17 cellular contexts compared by ENCODE assay signal in genomic region chr4:119034276-119035008, GRCh38.
DNase-seq lines count a peak whose midpoint lies in the region; ATAC-seq and TF ChIP-seq lines count a peak whose summit lies in the region.
"Had no signal": no experiment of that assay in that cellular context is flagged by ENCODE, and none has a peak within 500 bp of the region (broad histone marks: within the 10 kb centered on the region; RNA-seq: fewer than 3 reads in every experiment).

No MANE protein-coding gene starts in this region.

- H3K4me1 ChIP-seq in stomach, result peaks cover 0 to 20% (median 6%) of the 10 kb centered on the region in 4 donors
- H3K4me1 ChIP-seq: Peyer's patch had no signal

- H3K4me3 ChIP-seq in H7 (ENCODE audit: insufficient read depth, low read depth, low read length) (no peak overlapping the region), kidney epithelial cell (ENCODE audit: low read depth, low read length) (no peak overlapping the region), stomach (peak overlapping the region in 3 of 4 donors; percentile 39 to 41 (median 41))
- H3K4me3 ChIP-seq: BLaER1 treated with 17β-estradiol and CSF1 and Interleukin-3, amounts not matched to agents 10 nM and 100 nM; hepatocyte had no signal

- peak overlapping the region in 4 of 5 donors; percentile 59 to 93 (median 84) for H3K27ac ChIP-seq in stomach
- H3K27ac ChIP-seq: BLaER1 treated with 17β-estradiol and CSF1 and Interleukin-3, amounts not matched to agents 10 nM and 100 nM; hepatocyte had no signal

- CTCF ChIA-PET in WTC11 (lab: Charles Lee), result interaction anchor here (0.8 to 1.3 kb wide), 4 partner anchors 9 to 221 kb away, joined by 3 to 6 read pairs (median 4); partner anchors contain the start of gene USP53

- TF ChIP-seq CTCF in WTC11 (IDR thresholded peaks at IDR 0.05), result no peak
- no peak for TF ChIP-seq CTCF in kidney epithelial cell (IDR thresholded peaks at IDR 0.05; ENCODE audit: insufficient read depth, low read length, poor library complexity, severe bottlenecking)
- TF ChIP-seq CTCF in stomach (IDR thresholded peaks at IDR 0.05), result no peak

- H3K27ac Mint-ChIP-seq in WTC11, result no peak overlapping the region
- no peak overlapping the region for H3K27ac Mint-ChIP-seq in activated T-helper 17 cell treated with anti-CD3 and anti-CD28 coated beads, Interleukin-2, amount 50 U/mL, for 72 hours
- H3K27ac Mint-ChIP-seq: activated naive CD4-positive, alpha-beta T cell treated with anti-CD3 and anti-CD28 coated beads, Interleukin-2, amount 50 U/mL, for 24 hours had no signal

- H3K36me3 Mint-ChIP-seq in WTC11, result peaks cover 8% of the 10 kb centered on the region
- H3K36me3 Mint-ChIP-seq in activated T-helper 17 cell treated with anti-CD3 and anti-CD28 coated beads, Interleukin-2, amount 50 U/mL, for 72 hours (ENCODE audit: low read depth), result no peaks in the 10 kb centered on the region

- intact Hi-C loops in stomach (cut with DNase I; ENCODE audit: low total_unique reads), result loop anchor here (10.0 kb wide), 1 partner anchor 250 kb away; no protein-coding TSS in a partner anchor

- H3K9me3 ChIP-seq in stomach, result no peaks in the 10 kb centered on the region
- H3K9me3 ChIP-seq: Peyer's patch had no signal

- H3K27me3 ChIP-seq in H7 (ENCODE audit: control insufficient read depth, insufficient read depth, low read length), result no peaks in the 10 kb centered on the region
- H3K27me3 ChIP-seq in kidney epithelial cell (ENCODE audit: control insufficient read depth, insufficient read depth, low read length), result no peaks in the 10 kb centered on the region
- no peaks in the 10 kb centered on the region for H3K27me3 ChIP-seq in stomach
- H3K27me3 ChIP-seq: BLaER1 treated with 17β-estradiol and CSF1 and Interleukin-3, amounts not matched to agents 10 nM and 100 nM; hepatocyte; Peyer's patch had no signal

- WGBS in stomach, 5 donors, result 59 to 75% (median 73%) methylated on average over 4 of the region's 4 CpGs

- POLR2A ChIA-PET in WTC11 (lab: Charles Lee), result no interaction called here

- peaks cover 9% of the 10 kb centered on the region for H3K9me3 Mint-ChIP-seq in WTC11
- no peaks in the 10 kb centered on the region for H3K9me3 Mint-ChIP-seq in activated T-helper 17 cell treated with anti-CD3 and anti-CD28 coated beads, Interleukin-2, amount 50 U/mL, for 72 hours
- H3K9me3 Mint-ChIP-seq: activated naive CD4-positive, alpha-beta T cell treated with anti-CD3 and anti-CD28 coated beads, Interleukin-2, amount 50 U/mL, for 24 hours had no signal

- peaks cover 29% of the 10 kb centered on the region for H3K4me1 Mint-ChIP-seq in WTC11
- H3K4me1 Mint-ChIP-seq in activated T-helper 17 cell treated with anti-CD3 and anti-CD28 coated beads, Interleukin-2, amount 50 U/mL, for 72 hours, result peaks cover 4% of the 10 kb centered on the region
- H3K4me1 Mint-ChIP-seq: activated naive CD4-positive, alpha-beta T cell treated with anti-CD3 and anti-CD28 coated beads, Interleukin-2, amount 50 U/mL, for 24 hours had no signal

- peak; percentile 40 for DNase-seq in H7
- DNase-seq in WTC11 (ENCODE audit: low spot score), result peak; percentile 25
- DNase-seq in kidney epithelial cell (ENCODE audit: low read depth), result peak; percentile 9
- DNase-seq in stomach, result no peak
- DNase-seq in mucosa of gallbladder (ENCODE audit: low spot score), result no peak
- no peak for DNase-seq in NK-92 treated with Interleukin-12 subunit alpha and Interleukin-12 subunit beta, amount 100 ng/mL, for 24 hours (lab: John Stamatoyannopoulos, UW)
- DNase-seq: activated CD4-positive, alpha-beta T cell treated with anti-CD3 and anti-CD28 coated beads for 1 hour; activated CD8-positive, alpha-beta memory T cell treated with anti-CD3 and anti-CD28 coated beads, Interleukin-2, amount 50 U/mL, for 48 hours; central memory CD4-positive, alpha-beta T cell; DND-41; NCI-H187 treated with DMSO at 0.1 percent for 48 hours; NCI-H524 treated with DMSO at 0.1 percent for 48 hours; Peyer's patch had no signal

- peak; percentile 79 for ATAC-seq in WTC11
- no peak for ATAC-seq in activated T-helper 17 cell treated with anti-CD3 and anti-CD28 coated beads, Interleukin-2, amount 50 U/mL, for 72 hours (replicated peaks)

- no peak for TF ChIP-seq EP300 in stomach (IDR thresholded peaks at IDR 0.05)

- no peak for TF ChIP-seq POLR2A in stomach (IDR thresholded peaks at IDR 0.05)

- H3K27me3 Mint-ChIP-seq in WTC11 (ENCODE audit: low read depth), result no peaks in the 10 kb centered on the region
- H3K27me3 Mint-ChIP-seq in activated T-helper 17 cell treated with anti-CD3 and anti-CD28 coated beads, Interleukin-2, amount 50 U/mL, for 72 hours, result peaks cover 4% of the 10 kb centered on the region

- H3K4me3 Mint-ChIP-seq in WTC11, result no peak overlapping the region
- no peak overlapping the region for H3K4me3 Mint-ChIP-seq in activated T-helper 17 cell treated with anti-CD3 and anti-CD28 coated beads, Interleukin-2, amount 50 U/mL, for 72 hours
- H3K4me3 Mint-ChIP-seq: activated naive CD4-positive, alpha-beta T cell treated with anti-CD3 and anti-CD28 coated beads, Interleukin-2, amount 50 U/mL, for 24 hours had no signal

- H3K36me3 ChIP-seq in H7 (replicated peaks; ENCODE audit: control insufficient read depth, insufficient read depth, low read length) (no peaks in the 10 kb centered on the region), kidney epithelial cell (ENCODE audit: control insufficient read depth, insufficient read depth, low read length) (no peaks in the 10 kb centered on the region), stomach (peaks cover 11 to 53% (median 20%) of the 10 kb centered on the region in 4 donors)
- H3K36me3 ChIP-seq: BLaER1 treated with 17β-estradiol and CSF1 and Interleukin-3, amounts not matched to agents 10 nM and 100 nM had no signal

TF ChIP-seq in WTC11, 78 proteins besides CTCF, POLR2A, EP300 and RAD21:
- TF ChIP-seq PREB (CRISPR knock-in tag; IDR thresholded peaks at IDR 0.05; ENCODE audit: borderline replicate concordance) (no peak), SMAD4 (CRISPR knock-in tag; IDR thresholded peaks at IDR 0.05) (no peak), HMGA2 (CRISPR knock-in tag; IDR thresholded peaks at IDR 0.05) (no peak), GABPB1 (CRISPR knock-in tag; IDR thresholded peaks at IDR 0.05) (no peak), MAX (CRISPR knock-in tag; IDR thresholded peaks at IDR 0.05) (no peak), ZNF263 (CRISPR knock-in tag; IDR thresholded peaks at IDR 0.05; ENCODE audit: low read depth) (no peak), ZNF416 (CRISPR knock-in tag; IDR thresholded peaks at IDR 0.05) (no peak), PRRX2 (CRISPR knock-in tag; IDR thresholded peaks at IDR 0.05) (no peak), GTF2I (CRISPR knock-in tag; conservative IDR thresholded peaks at IDR 0.05) (no peak), ATF3 (CRISPR knock-in tag; conservative IDR thresholded peaks at IDR 0.05) (no peak), KAT7 (CRISPR knock-in tag; IDR thresholded peaks at IDR 0.05; ENCODE audit: borderline replicate concordance) (no peak)
- TF ChIP-seq, protein P1, sequence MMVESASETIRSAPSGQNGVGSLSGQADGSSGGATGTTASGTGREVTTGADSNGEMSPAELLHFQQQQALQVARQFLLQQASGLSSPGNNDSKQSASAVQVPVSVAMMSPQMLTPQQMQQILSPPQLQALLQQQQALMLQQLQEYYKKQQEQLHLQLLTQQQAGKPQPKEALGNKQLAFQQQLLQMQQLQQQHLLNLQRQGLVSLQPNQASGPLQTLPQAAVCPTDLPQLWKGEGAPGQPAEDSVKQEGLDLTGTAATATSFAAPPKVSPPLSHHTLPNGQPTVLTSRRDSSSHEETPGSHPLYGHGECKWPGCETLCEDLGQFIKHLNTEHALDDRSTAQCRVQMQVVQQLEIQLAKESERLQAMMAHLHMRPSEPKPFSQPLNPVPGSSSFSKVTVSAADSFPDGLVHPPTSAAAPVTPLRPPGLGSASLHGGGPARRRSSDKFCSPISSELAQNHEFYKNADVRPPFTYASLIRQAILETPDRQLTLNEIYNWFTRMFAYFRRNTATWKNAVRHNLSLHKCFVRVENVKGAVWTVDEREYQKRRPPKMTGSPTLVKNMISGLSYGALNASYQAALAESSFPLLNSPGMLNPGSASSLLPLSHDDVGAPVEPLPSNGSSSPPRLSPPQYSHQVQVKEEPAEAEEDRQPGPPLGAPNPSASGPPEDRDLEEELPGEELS (CRISPR knock-in tag; IDR thresholded peaks at IDR 0.05), result no peak
TF ChIP-seq in WTC11: peak in this region for 0.

Comparison
In these comparisons a context has a peak if more than half of its experiments do, and no peak if none do; other contexts are left out.
1. DNase-seq: peak in H7 (single experiment), WTC11 (single experiment) and kidney epithelial cell (single experiment); none in stomach (single experiment), mucosa of gallbladder (single experiment) and NK-92 treated with Interleukin-12 subunit alpha and Interleukin-12 subunit beta, amount 100 ng/mL, for 24 hours (single experiment).
2. H3K4me3 ChIP-seq: peak in stomach (3 of 4); none in H7 (single experiment) and kidney epithelial cell (single experiment).